In genomic region chr4:40243390-40243948, GRCh38 we compare ENCODE assay signal across 21 cellular contexts. TPM values are rescaled to one million over a fixed set of nuclear protein-coding genes. Genes with fewer than 3 reads are reported as not detected.
DNase-seq lines count a peak whose midpoint lies in the region; ATAC-seq and TF ChIP-seq lines count a peak whose summit lies in the region.
"Had no signal": no experiment of that assay in that cellular context is flagged by ENCODE, and none has a peak within 500 bp of the region (broad histone marks: within the 10 kb centered on the region; RNA-seq: fewer than 3 reads in every experiment).

No MANE protein-coding gene starts in this region.

- H3K27ac ChIP-seq in HL-60 (replicated peaks): peak overlapping the region; percentile 74
- H3K27ac ChIP-seq in neutrophil: peak overlapping the region; percentile 95
- H3K27ac ChIP-seq: adrenal gland, neural progenitor cell had no signal

- no peak for DNase-seq in activated T-cell treated with anti-CD3 and anti-CD28 coated beads, Interleukin-2, amount 50 U/mL, for 4 hours
- no peak for DNase-seq in activated T-cell treated with anti-CD3 and anti-CD28 coated beads, Interleukin-2, amount 50 U/mL, for 48 hours
- DNase-seq in HL-60 (ENCODE audit: low read depth in 1 of 2, low spot score in 1 of 2) (no peak), pons (ENCODE audit: low spot score) (no peak), AG20443 (ENCODE audit: low spot score) (no peak), NCI-H1436 treated with DMSO at 0.1 percent for 48 hours (lab: John Stamatoyannopoulos, UW) (no peak)
- no peak for DNase-seq in activated naive CD8-positive, alpha-beta T cell treated with anti-CD3 and anti-CD28 coated beads for 36 hours
- DNase-seq: ACHN, COR-L47, foreskin melanocyte, H9, kidney glomerular epithelial cell, NCI-H2029, NCI-H446, right cardiac atrium, SW 1271 had no signal

- H3K9me3 Mint-ChIP-seq in activated T-cell treated with anti-CD3 and anti-CD28 coated beads, Interleukin-2, amount 50 U/mL, for 4 hours: no peaks in the 10 kb centered on the region
- H3K9me3 Mint-ChIP-seq in activated naive CD8-positive, alpha-beta T cell treated with anti-CD3 and anti-CD28 coated beads for 36 hours: no peaks in the 10 kb centered on the region
- H3K9me3 Mint-ChIP-seq: H9 had no signal

- H3K4me1 ChIP-seq in neutrophil (ENCODE audit: control insufficient read depth in 1 of 2, insufficient read depth in 1 of 2, low read depth in 1 of 2, low read length in 1 of 2): peaks cover 45 to 49% of the 10 kb centered on the region in 2 experiments
- H3K4me1 ChIP-seq: adrenal gland, neural progenitor cell had no signal

- TF ChIP-seq CTCF in HL-60 (IDR thresholded peaks at IDR 0.05; ENCODE audit: insufficient read depth, low read length) (no peak), neutrophil (IDR thresholded peaks at IDR 0.05) (no peak)

- no peaks in the 10 kb centered on the region for H3K27me3 Mint-ChIP-seq in activated T-cell treated with anti-CD3 and anti-CD28 coated beads, Interleukin-2, amount 50 U/mL, for 4 hours (ENCODE audit: low read depth)
- no peaks in the 10 kb centered on the region for H3K27me3 Mint-ChIP-seq in activated naive CD8-positive, alpha-beta T cell treated with anti-CD3 and anti-CD28 coated beads for 36 hours

- H3K27me3 ChIP-seq in HL-60 (ENCODE audit: insufficient read depth, poor library complexity, severe bottlenecking) (no peaks in the 10 kb centered on the region), neutrophil (no peaks in the 10 kb centered on the region)
- H3K27me3 ChIP-seq: adrenal gland, neural progenitor cell had no signal

- H3K4me3 ChIP-seq in HL-60 (replicated peaks; ENCODE audit: insufficient read depth, low read length): no peak overlapping the region
- peak overlapping the region; percentile 19 to 44 for H3K4me3 ChIP-seq in neutrophil (ENCODE audit: low read depth in 1 of 2, low read length in 1 of 2)
- H3K4me3 ChIP-seq: adrenal gland, K562, neural progenitor cell had no signal

- H3K27ac Mint-ChIP-seq in activated naive CD8-positive, alpha-beta T cell treated with anti-CD3 and anti-CD28 coated beads for 36 hours: peak overlapping the region; percentile 93
- H3K27ac Mint-ChIP-seq: H9, neural progenitor cell had no signal

- H3K4me1 Mint-ChIP-seq in activated T-cell treated with anti-CD3 and anti-CD28 coated beads, Interleukin-2, amount 50 U/mL, for 4 hours (ENCODE audit: low read depth): peaks cover 86% of the 10 kb centered on the region
- peaks cover 80% of the 10 kb centered on the region for H3K4me1 Mint-ChIP-seq in activated naive CD8-positive, alpha-beta T cell treated with anti-CD3 and anti-CD28 coated beads for 36 hours

- H3K4me3 Mint-ChIP-seq in activated T-cell treated with anti-CD3 and anti-CD28 coated beads, Interleukin-2, amount 50 U/mL, for 4 hours: peak overlapping the region; percentile 73
- peak overlapping the region; percentile 81 for H3K4me3 Mint-ChIP-seq in activated naive CD8-positive, alpha-beta T cell treated with anti-CD3 and anti-CD28 coated beads for 36 hours
- H3K4me3 Mint-ChIP-seq: H9, neural progenitor cell had no signal

- no peaks in the 10 kb centered on the region for H3K36me3 ChIP-seq in neutrophil
- H3K36me3 ChIP-seq: adrenal gland, neural progenitor cell had no signal

- H3K36me3 Mint-ChIP-seq in activated T-cell treated with anti-CD3 and anti-CD28 coated beads, Interleukin-2, amount 50 U/mL, for 4 hours (ENCODE audit: insufficient read depth): peaks cover 63% of the 10 kb centered on the region
- H3K36me3 Mint-ChIP-seq in activated naive CD8-positive, alpha-beta T cell treated with anti-CD3 and anti-CD28 coated beads for 36 hours: peaks cover 82% of the 10 kb centered on the region

- ATAC-seq in activated T-cell treated with anti-CD3 and anti-CD28 coated beads, Interleukin-2, amount 50 U/mL, for 4 hours: no peak
- ATAC-seq: K562, right cardiac atrium had no signal

- H3K9me3 ChIP-seq in neutrophil: no peaks in the 10 kb centered on the region
- H3K9me3 ChIP-seq: adrenal gland had no signal

RNA-seq across cellular contexts. Expression of gene RHOH, which starts 46.6 kb away (rescaled TPM):
- 100 to 1,000 TPM; 164 to 204 (median 170) TPM for total RNA-seq in activated T-cell treated with anti-CD3 and anti-CD28 coated beads, Interleukin-2, amount 50 U/mL, for 4 hours
- total RNA-seq in activated naive CD8-positive, alpha-beta T cell treated with anti-CD3 and anti-CD28 coated beads for 36 hours: 100 to 1,000 TPM; 112 to 114 TPM
- total RNA-seq: epithelial cell of proximal tubule had no signal
